Comparison of ENCODE assay signal across 6 cellular contexts in the genomic region with DNA sequence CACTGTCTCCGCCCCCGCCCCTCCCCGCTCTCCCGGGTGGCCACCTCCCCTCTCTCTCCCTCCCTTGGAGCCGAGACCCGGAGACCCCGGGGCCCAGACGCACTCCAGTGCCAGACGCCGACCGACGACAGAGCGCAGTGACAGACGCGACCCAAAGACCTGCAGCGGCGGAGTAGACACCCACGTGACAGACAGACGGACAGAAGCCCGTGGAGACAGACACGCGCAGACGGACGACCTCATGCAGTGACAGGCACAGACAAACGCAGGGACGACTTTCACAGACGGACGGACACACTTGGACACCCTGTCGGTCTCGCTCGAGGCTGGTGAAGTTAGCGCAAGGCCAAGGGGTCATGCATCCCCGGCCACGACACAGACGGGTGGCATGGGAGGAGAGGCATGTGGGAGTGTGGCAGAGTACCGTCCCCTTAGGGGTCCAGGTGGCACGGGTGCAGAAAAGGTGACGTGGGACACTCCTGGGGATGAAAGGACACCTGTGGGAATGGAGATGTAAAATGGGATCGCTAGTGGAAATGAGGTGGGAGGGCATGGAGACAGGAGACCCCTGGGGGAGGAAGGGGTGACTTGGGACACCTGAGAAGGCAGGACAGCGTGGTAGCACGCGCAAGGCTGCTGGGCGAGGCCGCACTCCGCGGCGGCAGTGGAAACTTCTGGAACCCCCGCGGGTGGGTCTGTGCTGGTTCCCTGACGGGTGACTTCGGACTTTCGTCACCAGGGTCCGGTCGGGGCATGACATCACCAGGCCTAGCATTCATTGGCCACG. TPM values are rescaled to one million over a fixed set of nuclear protein-coding genes. Genes with fewer than 3 reads are reported as not detected.
DNase-seq lines count a peak whose midpoint lies in the region; ATAC-seq, FAIRE-seq and TF ChIP-seq lines count a peak whose summit lies in the region.

No MANE protein-coding gene starts in this region.

- no peaks in the 10 kb centered on the region for H4K20me1 ChIP-seq in K562 (replicated peaks; ENCODE audit: control insufficient read depth, insufficient read depth, low read length)

- intact Hi-C loops in K562 (cut with micrococcal nuclease), result loop anchor here (2.0 to 5.0 kb wide), 4 partner anchors 181 to 386 kb away; no protein-coding TSS in a partner anchor

- TF ChIP-seq RAD21 in K562 (CRISPR knock-in tag; conservative IDR thresholded peaks at IDR 0.05 in 1 of 2, IDR thresholded peaks at IDR 0.05 in 1 of 2), result no peak

- POLR2A ChIA-PET in K562 (lab: Yijun Ruan, JAX), result interaction anchor here (0.6 kb wide), 2 partner anchors 54 to 156 kb away, joined by 3 to 4 read pairs; no protein-coding TSS in a partner anchor

- peaks cover 22% of the 10 kb centered on the region for H3K4me1 Mint-ChIP-seq in nephron

- H3K36me3 ChIP-seq in K562 (ENCODE audit: control insufficient read depth, insufficient read depth, low read length), result no peaks in the 10 kb centered on the region

- peak overlapping the region; percentile 48 for H3K27ac ChIP-seq in K562 (ENCODE audit: extremely low read depth, low read depth, low read length)

- no peaks in the 10 kb centered on the region for H3K9me3 ChIP-seq in K562 (replicated peaks; ENCODE audit: control insufficient read depth, insufficient read depth, low read depth, low read length)

- CTCF ChIA-PET in K562 (lab: Yijun Ruan, JAX; ENCODE audit: low intra/inter-chr PET ratio), result interaction anchor here (0.9 to 3.1 kb wide), 7 partner anchors 163 to 643 kb away, joined by 3 to 44 read pairs (median 7); a partner anchor contains a TSS

- H3K36me3 Mint-ChIP-seq in nephron (ENCODE audit: low read depth), result no peaks in the 10 kb centered on the region

- in situ Hi-C loops in K562 (cut with MboI), result no loop called here

- H3K9ac ChIP-seq in K562 (ENCODE audit: insufficient read depth in 1 of 2, low read depth in 2 of 2, low read length in 2 of 2), result peak overlapping the region; percentile 44 to 86

- peak; percentile 68 for ATAC-seq in K562
- ATAC-seq in HG02870 (IDR thresholded peaks at IDR 0.05; ENCODE audit: unreplicated experiment), result no peak
- no peak for ATAC-seq in HG03108 (IDR thresholded peaks at IDR 0.05; ENCODE audit: unreplicated experiment)

- H3K4me1 ChIP-seq in K562 (replicated peaks in 1 of 2; ENCODE audit: control insufficient read depth in 2 of 2, insufficient read depth in 2 of 2, low read length in 2 of 2), result peaks cover 25 to 73% of the 10 kb centered on the region in 2 experiments

- H3K27me3 ChIP-seq in K562 (ENCODE audit: control insufficient read depth in 2 of 2, insufficient read depth in 2 of 2, low read length in 2 of 2), result no peaks in the 10 kb centered on the region

- H3K79me2 ChIP-seq in K562 (ENCODE audit: control insufficient read depth, insufficient read depth, low read length), result no peaks in the 10 kb centered on the region; the same call in 2 of the 3 replicates

- H3K9me1 ChIP-seq in K562 (ENCODE audit: control insufficient read depth, insufficient read depth, low read length), result no peaks in the 10 kb centered on the region

- H3K4me3 Mint-ChIP-seq in nephron, result peak overlapping the region; percentile 84 to 93 (median 88)

- FAIRE-seq in K562 (lab: Jason Lieb, UNC), result peak; percentile 48

- H3K4me3 ChIP-seq in K562, result peak overlapping the region; percentile 39

- peak; percentile 12 to 58 for DNase-seq in NCI-H524 (lab: John Stamatoyannopoulos, UW)
- no peak for DNase-seq in NCI-H524 treated with DMSO at 0.1 percent for 48 hours (lab: John Stamatoyannopoulos, UW)
- DNase-seq in K562 (ENCODE audit: extremely low read depth in 1 of 4, low spot score in 3 of 4), result peak; percentile 82 to 92 (median 88)

- no peak for TF ChIP-seq CTCF in K562 (IDR thresholded peaks at IDR 0.05 in 2 of 3, conservative IDR thresholded peaks at IDR 0.05 in 1 of 3; ENCODE audit: insufficient read depth in 2 of 3, low read depth in 1 of 3, low read length in 3 of 3)
- TF ChIP-seq CTCF in nephron (IDR thresholded peaks at IDR 0.05; ENCODE audit: unreplicated experiment in 3 of 3), result no peak

- H3K4me2 ChIP-seq in K562 (ENCODE audit: insufficient read depth, low read length), result peak overlapping the region; percentile 81

- H2AFZ ChIP-seq in K562 (ENCODE audit: low read depth, low read length), result peak overlapping the region; percentile 96

- TSS peak; percentile 87 for BruUV-seq in K562 (replicated peaks; lab: Mats Ljungman, UMichigan)

- H3K27me3 Mint-ChIP-seq in nephron (ENCODE audit: low read depth), result peaks cover 37% of the 10 kb centered on the region

- 6% methylated on average over 50 of the region's 55 CpGs for WGBS in K562 (ENCODE audit: insufficient coverage, low coverage, missing lambda C conversion rate)

- peak overlapping the region in 2 of 3 experiments; percentile 14 to 75 for H3K27ac Mint-ChIP-seq in nephron

- no peaks in the 10 kb centered on the region for H3K9me3 Mint-ChIP-seq in nephron

- peak; percentile 65 for TF ChIP-seq POLR2A in K562 (conservative IDR thresholded peaks at IDR 0.05)

- no peak for TF ChIP-seq EP300 in K562 (IDR thresholded peaks at IDR 0.05; ENCODE audit: low read length)

RNA-seq across cellular contexts. Expression of a gene that starts 0.5 kb away (rescaled TPM):
- total RNA-seq in K562 (2011; cell fraction: chromatin; rRNA removed; ENCODE audit: low replicate concordance), result 9.6 and 34.7 TPM in 2 replicates
- 25.8 and 31.3 TPM in 2 replicates for total RNA-seq in K562 (2011; cell fraction: nucleolus; rRNA removed)
- total RNA-seq in K562 (2011; cell fraction: nucleoplasm; rRNA removed), result 17.1 and 17.3 TPM in 2 replicates
- 2.7 and 4.0 TPM in 2 replicates for total RNA-seq in K562 (2014; rRNA removed)
- total RNA-seq in K562 (2014; rRNA removed; fragmentation: Illumina TruSeq; extraction: Trizol), result 0.54 and 0.84 TPM in 2 replicates
- total RNA-seq in K562 (2015; rRNA removed; fragmentation: Illumina TruSeq; extraction: Trizol), result 0.51 and 0.87 TPM in 2 replicates
- total RNA-seq in K562 (2021), result 7.5 and 8.8 TPM in 2 replicates
- polyA plus RNA-seq in K562 (2011; rRNA removed), result 2.5 and 2.8 TPM in 2 replicates
- polyA plus RNA-seq in K562 (2011; cell fraction: cytosol; rRNA removed), result 1.4 and 6.8 TPM in 2 replicates
- 9.7 and 46.1 TPM in 2 replicates for polyA plus RNA-seq in K562 (2011; cell fraction: nucleus; rRNA removed)
- polyA plus RNA-seq in K562 (2012), result 2.2 and 3.3 TPM in 2 replicates
- polyA plus RNA-seq in K562 (2014; fragmentation: Illumina TruSeq; extraction: Trizol), result 1.9 and 4.2 TPM in 2 replicates
- under 1 TPM; 0.04 to 0.06 TPM for polyA plus RNA-seq in K562 (2014; fragmentation: Nextera tagmentation; extraction: Ambion mirVana)
- polyA plus RNA-seq in K562 (2014; rRNA removed), result 8.0 and 9.3 TPM in 2 replicates
- 0.21 and 1.3 TPM in 2 replicates for polyA minus RNA-seq in K562 (2011; rRNA and poly(A)+ RNA removed)
- polyA minus RNA-seq in K562 (2011; cell fraction: cytosol; rRNA and poly(A)+ RNA removed), result 1.2 and 5.0 TPM in 2 replicates
- 3.3 and 3.9 TPM in 2 replicates for polyA minus RNA-seq in K562 (2011; cell fraction: nucleus; rRNA and poly(A)+ RNA removed)

RNA-seq across cellular contexts. Expression of a gene that starts 6.6 kb away (rescaled TPM):
- total RNA-seq in K562 (2011; cell fraction: chromatin; rRNA removed; ENCODE audit: low replicate concordance), result 2.3 and 9.4 TPM in 2 replicates
- total RNA-seq in K562 (2011; cell fraction: nucleolus; rRNA removed), result 15.4 and 16.7 TPM in 2 replicates
- total RNA-seq in K562 (2011; cell fraction: nucleoplasm; rRNA removed), result 6.6 and 8.9 TPM in 2 replicates
- total RNA-seq in K562 (2014; rRNA removed), result 18.8 and 20.9 TPM in 2 replicates
- total RNA-seq in K562 (2014; rRNA removed; fragmentation: Illumina TruSeq; extraction: Trizol), result 1.4 and 2.1 TPM in 2 replicates
- 3.5 and 3.7 TPM in 2 replicates for total RNA-seq in K562 (2015; rRNA removed; fragmentation: Illumina TruSeq; extraction: Trizol)
- 7.8 and 8.5 TPM in 2 replicates for total RNA-seq in K562 (2021)
- 1.7 and 2.3 TPM in 2 replicates for polyA plus RNA-seq in K562 (2011; rRNA removed)
- 1.4 and 7.3 TPM in 2 replicates for polyA plus RNA-seq in K562 (2011; cell fraction: cytosol; rRNA removed)
- 2.0 and 9.3 TPM in 2 replicates for polyA plus RNA-seq in K562 (2011; cell fraction: nucleus; rRNA removed)
- 4.0 and 6.4 TPM in 2 replicates for polyA plus RNA-seq in K562 (2012)
- polyA plus RNA-seq in K562 (2014; fragmentation: Illumina TruSeq; extraction: Trizol), result 1.3 and 2.0 TPM in 2 replicates
- polyA plus RNA-seq in K562 (2014; fragmentation: Nextera tagmentation; extraction: Ambion mirVana), result under 1 TPM; 0.50 to 0.53 TPM
- 13.5 and 14.3 TPM in 2 replicates for polyA plus RNA-seq in K562 (2014; rRNA removed)
- polyA minus RNA-seq in K562 (2011; rRNA and poly(A)+ RNA removed), result 1.4 and 2.4 TPM in 2 replicates
- 3.8 and 6.0 TPM in 2 replicates for polyA minus RNA-seq in K562 (2011; cell fraction: cytosol; rRNA and poly(A)+ RNA removed)
- 13.9 and 15.2 TPM in 2 replicates for polyA minus RNA-seq in K562 (2011; cell fraction: nucleus; rRNA and poly(A)+ RNA removed)

RNA-seq across cellular contexts. Expression of a gene that starts 21.2 kb away (rescaled TPM):
- 448 and 751 TPM in 2 replicates for total RNA-seq in K562 (2011; cell fraction: chromatin; rRNA removed; ENCODE audit: low replicate concordance)
- total RNA-seq in K562 (2011; cell fraction: nucleolus; rRNA removed), result 282 and 327 TPM in 2 replicates
- 310 and 324 TPM in 2 replicates for total RNA-seq in K562 (2011; cell fraction: nucleoplasm; rRNA removed)
- total RNA-seq in K562 (2014; rRNA removed) (155 and 156 TPM in 2 replicates), K562 (2014; rRNA removed; fragmentation: Illumina TruSeq; extraction: Trizol) (51.8 and 71.6 TPM in 2 replicates), K562 (2015; rRNA removed; fragmentation: Illumina TruSeq; extraction: Trizol) (80.6 and 84.4 TPM in 2 replicates), K562 (2021) (238 and 263 TPM in 2 replicates)
- polyA plus RNA-seq in K562 (2011; rRNA removed) (36.5 and 68.2 TPM in 2 replicates), K562 (2014; fragmentation: Illumina TruSeq; extraction: Trizol) (143 and 145 TPM in 2 replicates), K562 (2014; fragmentation: Nextera tagmentation; extraction: Ambion mirVana) (10 to 100 TPM; 10.3 to 16.7 TPM), K562 (2014; rRNA removed) (140 and 171 TPM in 2 replicates)
- 31.1 and 47.3 TPM in 2 replicates for polyA plus RNA-seq in K562 (2011; cell fraction: cytosol; rRNA removed)
- 397 and 581 TPM in 2 replicates for polyA plus RNA-seq in K562 (2011; cell fraction: nucleus; rRNA removed)
- 151 and 218 TPM in 2 replicates for polyA plus RNA-seq in K562 (2012)
- polyA minus RNA-seq in K562 (2011; rRNA and poly(A)+ RNA removed), result 33.4 and 36.1 TPM in 2 replicates
- polyA minus RNA-seq in K562 (2011; cell fraction: cytosol; rRNA and poly(A)+ RNA removed), result 63.2 and 87.3 TPM in 2 replicates
- polyA minus RNA-seq in K562 (2011; cell fraction: nucleus; rRNA and poly(A)+ RNA removed), result 122 and 159 TPM in 2 replicates

RNA-seq across cellular contexts. Expression of a gene that starts 29.0 kb away (rescaled TPM):
- total RNA-seq in K562 (2011; cell fraction: chromatin; rRNA removed; ENCODE audit: low replicate concordance), result 66.0 and 118 TPM in 2 replicates
- total RNA-seq in K562 (2011; cell fraction: nucleolus; rRNA removed), result 92.2 and 99.2 TPM in 2 replicates
- 66.9 and 80.3 TPM in 2 replicates for total RNA-seq in K562 (2011; cell fraction: nucleoplasm; rRNA removed)
- total RNA-seq in K562 (2014; rRNA removed), result 104 and 108 TPM in 2 replicates
- total RNA-seq in K562 (2014; rRNA removed; fragmentation: Illumina TruSeq; extraction: Trizol), result 28.3 and 28.9 TPM in 2 replicates
- total RNA-seq in K562 (2015; rRNA removed; fragmentation: Illumina TruSeq; extraction: Trizol), result 85.7 and 90.5 TPM in 2 replicates
- total RNA-seq in K562 (2021), result 141 and 148 TPM in 2 replicates
- polyA plus RNA-seq in K562 (2011; rRNA removed), result 48.5 and 54.0 TPM in 2 replicates
- 55.2 and 103 TPM in 2 replicates for polyA plus RNA-seq in K562 (2011; cell fraction: cytosol; rRNA removed)
- polyA plus RNA-seq in K562 (2011; cell fraction: nucleus; rRNA removed), result 104 and 125 TPM in 2 replicates
- polyA plus RNA-seq in K562 (2012), result 96.4 and 111 TPM in 2 replicates
- 35.6 and 78.2 TPM in 2 replicates for polyA plus RNA-seq in K562 (2014; fragmentation: Illumina TruSeq; extraction: Trizol)
- polyA plus RNA-seq in K562 (2014; fragmentation: Nextera tagmentation; extraction: Ambion mirVana), result 10 to 100 TPM in 1 of 2 experiments, 1 to 10 TPM in 1; 5.9 to 12.0 TPM
- polyA plus RNA-seq in K562 (2014; rRNA removed), result 103 and 112 TPM in 2 replicates
- polyA minus RNA-seq in K562 (2011; rRNA and poly(A)+ RNA removed), result 16.6 and 36.4 TPM in 2 replicates
- polyA minus RNA-seq in K562 (2011; cell fraction: cytosol; rRNA and poly(A)+ RNA removed), result 27.3 and 36.2 TPM in 2 replicates
- 31.2 and 31.5 TPM in 2 replicates for polyA minus RNA-seq in K562 (2011; cell fraction: nucleus; rRNA and poly(A)+ RNA removed)

RNA-seq across cellular contexts. Expression of a gene that starts 43.6 kb away (rescaled TPM):
- total RNA-seq in K562 (2011; cell fraction: chromatin; rRNA removed; ENCODE audit: low replicate concordance), result 27.9 and 65.1 TPM in 2 replicates
- total RNA-seq in K562 (2011; cell fraction: nucleolus; rRNA removed), result 41.7 and 43.0 TPM in 2 replicates
- 36.7 and 51.5 TPM in 2 replicates for total RNA-seq in K562 (2011; cell fraction: nucleoplasm; rRNA removed)
- total RNA-seq in K562 (2014; rRNA removed) (10.7 and 13.8 TPM in 2 replicates), K562 (2014; rRNA removed; fragmentation: Illumina TruSeq; extraction: Trizol) (3.3 and 6.1 TPM in 2 replicates), K562 (2015; rRNA removed; fragmentation: Illumina TruSeq; extraction: Trizol) (7.9 and 10.7 TPM in 2 replicates), K562 (2021) (18.7 and 20.2 TPM in 2 replicates)
- polyA plus RNA-seq in K562 (2011; rRNA removed) (8.4 and 10.6 TPM in 2 replicates), K562 (2014; fragmentation: Illumina TruSeq; extraction: Trizol) (11.7 and 13.7 TPM in 2 replicates), K562 (2014; fragmentation: Nextera tagmentation; extraction: Ambion mirVana) (under 1 TPM; 0.06 to 0.17 TPM), K562 (2014; rRNA removed) (14.6 and 15.6 TPM in 2 replicates)
- 7.7 and 17.8 TPM in 2 replicates for polyA plus RNA-seq in K562 (2011; cell fraction: cytosol; rRNA removed)
- polyA plus RNA-seq in K562 (2011; cell fraction: nucleus; rRNA removed), result 38.4 and 65.5 TPM in 2 replicates
- polyA plus RNA-seq in K562 (2012), result 14.9 and 15.6 TPM in 2 replicates
- polyA minus RNA-seq in K562 (2011; rRNA and poly(A)+ RNA removed), result 3.3 and 4.6 TPM in 2 replicates
- 8.4 and 8.9 TPM in 2 replicates for polyA minus RNA-seq in K562 (2011; cell fraction: cytosol; rRNA and poly(A)+ RNA removed)
- 5.8 and 7.0 TPM in 2 replicates for polyA minus RNA-seq in K562 (2011; cell fraction: nucleus; rRNA and poly(A)+ RNA removed)
